In genomic region chr4:93605163-93605562, GRCh38 we compare ENCODE assay signal across 15 cellular contexts.
DNase-seq lines count a peak whose midpoint lies in the region; ATAC-seq and TF ChIP-seq lines count a peak whose summit lies in the region.
"Had no signal": no experiment of that assay in that cellular context is flagged by ENCODE, and none has a peak within 500 bp of the region (broad histone marks: within the 10 kb centered on the region; RNA-seq: fewer than 3 reads in every experiment).

No MANE protein-coding gene starts in this region.

- H3K4me3 ChIP-seq in epithelial cell of esophagus (ENCODE audit: low read length), result no peak overlapping the region
- H3K4me3 ChIP-seq: BLaER1 treated with 17β-estradiol and CSF1 and Interleukin-3, amounts not matched to agents 10 nM and 100 nM; GM23338 had no signal

- H3K27me3 Mint-ChIP-seq in Calu3 (ENCODE audit: unreplicated experiment), result no peaks in the 10 kb centered on the region
- H3K27me3 Mint-ChIP-seq: CD8-positive, alpha-beta memory T cell had no signal

- no peaks in the 10 kb centered on the region for H3K36me3 Mint-ChIP-seq in Calu3 (ENCODE audit: insufficient read depth, unreplicated experiment)
- H3K36me3 Mint-ChIP-seq: CD8-positive, alpha-beta memory T cell had no signal

- H3K4me3 Mint-ChIP-seq in Calu3 (ENCODE audit: low read depth, unreplicated experiment), result no peak overlapping the region
- H3K4me3 Mint-ChIP-seq: CD8-positive, alpha-beta memory T cell; GM23338 had no signal

- ATAC-seq in GM18868 (IDR thresholded peaks at IDR 0.05; ENCODE audit: unreplicated experiment) (peak; percentile 97), GM21619 (IDR thresholded peaks at IDR 0.05; ENCODE audit: unreplicated experiment) (peak; percentile 54), HG03558 (IDR thresholded peaks at IDR 0.05; ENCODE audit: extremely low read depth, unreplicated experiment) (peak; percentile 46)
- ATAC-seq: GM23338 had no signal

- CTCF ChIA-PET in Calu3 (lab: Charles Lee), result no interaction called here

- DNase-seq in epithelial cell of esophagus (ENCODE audit: low read depth) (peak; percentile 11), NOMO-1 treated with DMSO at 0.1 percent for 48 hours (lab: John Stamatoyannopoulos, UW; ENCODE audit: unreplicated experiment) (no peak), GM19238 (ENCODE audit: insufficient read length, low spot score) (no peak), Calu3 (no peak)
- DNase-seq: CD8-positive, alpha-beta memory T cell; DMS79; NCI-H1092 treated with DMSO at 0.1 percent for 48 hours; NCI-H2081 treated with DMSO at 0.1 percent for 48 hours; NCI-H748 treated with DMSO at 0.1 percent for 48 hours; SIG-M5 had no signal

- intact Hi-C loops in Calu3 (cut with micrococcal nuclease; ENCODE audit: unreplicated experiment), result no loop called here

- H3K9me3 Mint-ChIP-seq in Calu3 (ENCODE audit: low read depth, unreplicated experiment), result peaks cover 6% of the 10 kb centered on the region

- no peak for TF ChIP-seq CTCF in epithelial cell of esophagus (IDR thresholded peaks at IDR 0.05; ENCODE audit: insufficient read depth, low read depth, low read length, missing control alignments)
- no peak for TF ChIP-seq CTCF in Calu3 (IDR thresholded peaks at IDR 0.05; ENCODE audit: unreplicated experiment)

- no peak overlapping the region for H3K27ac Mint-ChIP-seq in Calu3 (ENCODE audit: unreplicated experiment)
- H3K27ac Mint-ChIP-seq: CD8-positive, alpha-beta memory T cell; GM23338 had no signal

- no peaks in the 10 kb centered on the region for H3K4me1 Mint-ChIP-seq in Calu3 (ENCODE audit: low read depth, unreplicated experiment)
- H3K4me1 Mint-ChIP-seq: CD8-positive, alpha-beta memory T cell had no signal

- BruUV-seq in Calu3 (replicated peaks; lab: Mats Ljungman, UMichigan), result no TSS peak

Comparison
In these comparisons a context has a peak if more than half of its experiments do, and no peak if none do; other contexts are left out.
1. ATAC-seq: peak in every context shown above with its lines; median percentile 97 in GM18868; 54 in GM21619; 46 in HG03558.